Comparison of ENCODE assay signal across 1 cellular context in the genomic region with DNA sequence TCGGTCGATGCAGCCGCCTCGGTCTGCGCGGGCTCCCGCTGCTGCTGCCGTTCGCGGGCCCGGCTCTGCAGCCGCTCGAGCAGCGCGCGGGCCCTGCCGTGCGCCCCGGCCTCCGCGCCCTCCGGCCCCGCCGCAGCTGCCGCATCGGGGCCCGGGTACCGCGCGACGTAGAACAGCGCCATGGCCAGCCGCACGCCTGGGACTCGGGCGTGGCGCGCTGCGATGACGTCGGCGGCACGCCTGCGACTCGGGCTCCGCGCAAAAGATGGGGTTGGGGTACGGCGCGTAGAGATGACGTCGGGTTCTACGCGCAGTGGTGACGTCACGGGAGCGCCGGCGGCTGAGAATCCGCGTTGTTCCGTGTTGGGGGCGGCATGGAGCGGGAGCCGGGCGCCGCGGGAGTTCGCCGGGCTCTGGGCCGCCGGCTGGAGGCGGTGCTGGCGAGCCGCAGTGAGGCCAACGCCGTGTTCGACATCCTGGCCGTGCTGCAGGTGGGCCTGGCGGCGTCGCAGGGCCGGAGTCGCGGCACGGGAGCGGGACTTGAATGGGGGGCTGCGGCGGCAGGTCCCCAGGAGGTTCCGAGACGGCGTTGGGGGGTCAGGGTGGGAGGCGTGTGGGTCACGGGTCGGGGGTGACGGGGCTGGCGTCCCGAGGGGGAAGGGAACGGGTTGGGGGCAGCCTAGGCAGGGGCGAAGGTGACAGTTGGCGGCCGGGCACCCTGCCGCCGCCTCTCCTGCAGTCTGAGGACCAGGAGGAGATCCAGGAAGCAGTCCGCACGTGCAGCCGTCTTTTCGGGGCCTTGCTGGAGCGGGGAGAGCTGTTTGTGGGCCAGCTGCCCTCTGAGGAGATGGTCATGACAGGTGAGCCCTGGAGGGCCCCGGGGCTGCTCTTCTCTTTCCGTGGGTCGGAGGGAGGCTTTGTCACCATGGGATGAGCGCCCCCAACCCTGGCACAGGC.
TF ChIP-seq lines count a peak whose summit lies in the region.

Gene DDX51 (minus strand): TSS at position 205 of the 957 bp plus-strand sequence. CDS start 23 bp downstream, at position 182.
Gene NOC4L (plus strand): TSS at position 343 of the 957 bp plus-strand sequence. CDS start 32 bp downstream, at position 375.

TF ChIP-seq in GM23338, 12 proteins besides CTCF, POLR2A, EP300 and RAD21:
- TF ChIP-seq, protein P1, sequence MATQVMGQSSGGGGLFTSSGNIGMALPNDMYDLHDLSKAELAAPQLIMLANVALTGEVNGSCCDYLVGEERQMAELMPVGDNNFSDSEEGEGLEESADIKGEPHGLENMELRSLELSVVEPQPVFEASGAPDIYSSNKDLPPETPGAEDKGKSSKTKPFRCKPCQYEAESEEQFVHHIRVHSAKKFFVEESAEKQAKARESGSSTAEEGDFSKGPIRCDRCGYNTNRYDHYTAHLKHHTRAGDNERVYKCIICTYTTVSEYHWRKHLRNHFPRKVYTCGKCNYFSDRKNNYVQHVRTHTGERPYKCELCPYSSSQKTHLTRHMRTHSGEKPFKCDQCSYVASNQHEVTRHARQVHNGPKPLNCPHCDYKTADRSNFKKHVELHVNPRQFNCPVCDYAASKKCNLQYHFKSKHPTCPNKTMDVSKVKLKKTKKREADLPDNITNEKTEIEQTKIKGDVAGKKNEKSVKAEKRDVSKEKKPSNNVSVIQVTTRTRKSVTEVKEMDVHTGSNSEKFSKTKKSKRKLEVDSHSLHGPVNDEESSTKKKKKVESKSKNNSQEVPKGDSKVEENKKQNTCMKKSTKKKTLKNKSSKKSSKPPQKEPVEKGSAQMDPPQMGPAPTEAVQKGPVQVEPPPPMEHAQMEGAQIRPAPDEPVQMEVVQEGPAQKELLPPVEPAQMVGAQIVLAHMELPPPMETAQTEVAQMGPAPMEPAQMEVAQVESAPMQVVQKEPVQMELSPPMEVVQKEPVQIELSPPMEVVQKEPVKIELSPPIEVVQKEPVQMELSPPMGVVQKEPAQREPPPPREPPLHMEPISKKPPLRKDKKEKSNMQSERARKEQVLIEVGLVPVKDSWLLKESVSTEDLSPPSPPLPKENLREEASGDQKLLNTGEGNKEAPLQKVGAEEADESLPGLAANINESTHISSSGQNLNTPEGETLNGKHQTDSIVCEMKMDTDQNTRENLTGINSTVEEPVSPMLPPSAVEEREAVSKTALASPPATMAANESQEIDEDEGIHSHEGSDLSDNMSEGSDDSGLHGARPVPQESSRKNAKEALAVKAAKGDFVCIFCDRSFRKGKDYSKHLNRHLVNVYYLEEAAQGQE (IDR thresholded peaks at IDR 0.05; ENCODE audit: unreplicated experiment), result peak; percentile 34
- TF ChIP-seq POLR2AphosphoS5 (IDR thresholded peaks at IDR 0.05; ENCODE audit: low read depth) (peak; percentile 81; the same call in 1 of the 2 replicates), EZH2phosphoT487 (IDR thresholded peaks at IDR 0.05; ENCODE audit: unreplicated experiment) (no peak), NANOG (IDR thresholded peaks at IDR 0.05; ENCODE audit: borderline replicate concordance) (no peak), ZNF331 (CRISPR knock-in tag; IDR thresholded peaks at IDR 0.05; ENCODE audit: low read depth) (no peak), CREB1 (CRISPR knock-in tag; IDR thresholded peaks at IDR 0.05; ENCODE audit: low read depth) (peak; percentile 100)
- TF ChIP-seq, protein P2, sequence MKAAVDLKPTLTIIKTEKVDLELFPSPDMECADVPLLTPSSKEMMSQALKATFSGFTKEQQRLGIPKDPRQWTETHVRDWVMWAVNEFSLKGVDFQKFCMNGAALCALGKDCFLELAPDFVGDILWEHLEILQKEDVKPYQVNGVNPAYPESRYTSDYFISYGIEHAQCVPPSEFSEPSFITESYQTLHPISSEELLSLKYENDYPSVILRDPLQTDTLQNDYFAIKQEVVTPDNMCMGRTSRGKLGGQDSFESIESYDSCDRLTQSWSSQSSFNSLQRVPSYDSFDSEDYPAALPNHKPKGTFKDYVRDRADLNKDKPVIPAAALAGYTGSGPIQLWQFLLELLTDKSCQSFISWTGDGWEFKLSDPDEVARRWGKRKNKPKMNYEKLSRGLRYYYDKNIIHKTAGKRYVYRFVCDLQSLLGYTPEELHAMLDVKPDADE (IDR thresholded peaks at IDR 0.05), result peak; percentile 76
TF ChIP-seq in GM23338: peak in this region for 4.
